Comparison of ENCODE assay signal across 15 cellular contexts in genomic region chr19:16347706-16348105, GRCh38.
"Had no signal": no experiment of that assay in that cellular context is flagged by ENCODE, and none has a peak within 500 bp of the region (broad histone marks: within the 10 kb centered on the region; RNA-seq: fewer than 3 reads in every experiment).

No MANE protein-coding gene starts in this region.

- H3K36me3 ChIP-seq: adrenal gland, prostate gland, sigmoid colon, vagina had no signal

- H3K27ac Mint-ChIP-seq: activated CD4-positive, alpha-beta T cell treated with anti-CD3 and anti-CD28 coated beads, Interleukin-2, amount 10 ng/mL, durations not matched to agents 7 days and 5 days; effector memory CD8-positive, alpha-beta T cell; stimulated activated naive CD8-positive, alpha-beta T cell treated with anti-CD3 and anti-CD28 coated beads, Interleukin-15, amount 100 ng/mL, for 72 hours; T-helper 17 cell had no signal

- H3K27ac ChIP-seq: prostate gland, vagina had no signal

- H3K4me3 Mint-ChIP-seq: activated CD4-positive, alpha-beta T cell treated with anti-CD3 and anti-CD28 coated beads, Interleukin-2, amount 10 ng/mL, durations not matched to agents 7 days and 5 days; central memory CD8-positive, alpha-beta T cell; effector memory CD8-positive, alpha-beta T cell; stimulated activated naive CD8-positive, alpha-beta T cell treated with anti-CD3 and anti-CD28 coated beads, Interleukin-15, amount 100 ng/mL, for 72 hours; T-helper 17 cell had no signal

- ATAC-seq: effector memory CD8-positive, alpha-beta T cell; left colon; stimulated activated naive CD8-positive, alpha-beta T cell treated with anti-CD3 and anti-CD28 coated beads, Interleukin-15, amount 100 ng/mL, for 72 hours; T-helper 17 cell had no signal

- H3K27me3 Mint-ChIP-seq: central memory CD8-positive, alpha-beta T cell; effector memory CD8-positive, alpha-beta T cell; T-helper 17 cell had no signal

- H3K9me3 Mint-ChIP-seq: activated CD4-positive, alpha-beta T cell treated with anti-CD3 and anti-CD28 coated beads, Interleukin-2, amount 10 ng/mL, durations not matched to agents 7 days and 5 days; central memory CD8-positive, alpha-beta T cell; effector memory CD8-positive, alpha-beta T cell; stimulated activated naive CD8-positive, alpha-beta T cell treated with anti-CD3 and anti-CD28 coated beads, Interleukin-15, amount 100 ng/mL, for 72 hours had no signal

- DNase-seq: activated CD4-positive, alpha-beta T cell treated with anti-CD3 and anti-CD28 coated beads, Interleukin-2, amount 10 ng/mL, durations not matched to agents 7 days and 5 days; activated CD4-positive, CD25-positive, alpha-beta regulatory T cell; activated naive CD4-positive, alpha-beta T cell treated with anti-CD3 and anti-CD28 coated beads, Interleukin-2, amount 50 U/mL, for 16 hours; adrenal gland; effector memory CD8-positive, alpha-beta T cell; erythroblast; left colon; sigmoid colon; stimulated activated CD4-positive, alpha-beta T cell treated with anti-CD3 and anti-CD28 coated beads, Interleukin-15, amount 100 ng/mL, for 24 hours; stimulated activated CD4-positive, alpha-beta T cell treated with anti-CD3 and anti-CD28 coated beads, Interleukin-4, amount 100 ng/mL, for 24 hours; stimulated activated naive CD8-positive, alpha-beta T cell treated with anti-CD3 and anti-CD28 coated beads, Interleukin-15, amount 100 ng/mL, for 72 hours; T-helper 17 cell had no signal

- H3K4me3 ChIP-seq: adrenal gland, prostate gland, sigmoid colon, vagina had no signal

- H3K4me1 ChIP-seq: adrenal gland, prostate gland had no signal

- H3K9me3 ChIP-seq: adrenal gland, prostate gland, sigmoid colon, vagina had no signal

- H3K27me3 ChIP-seq: adrenal gland, sigmoid colon, vagina had no signal
